ENCODE assay signal across 18 cellular contexts in genomic region chr20:52895662-52896061, GRCh38.
"Had no signal": no experiment of that assay in that cellular context is flagged by ENCODE, and none has a peak within 500 bp of the region (broad histone marks: within the 10 kb centered on the region; RNA-seq: fewer than 3 reads in every experiment).

No MANE protein-coding gene starts in this region.

- H3K27ac ChIP-seq: body of pancreas, colonic mucosa had no signal

- H3K9me3 ChIP-seq: body of pancreas, colonic mucosa had no signal

- H3K4me3 ChIP-seq: body of pancreas, colonic mucosa had no signal

- H3K27me3 ChIP-seq: body of pancreas, colonic mucosa had no signal

- ATAC-seq: activated CD8-positive, alpha-beta T cell treated with anti-CD3 and anti-CD28 coated beads, Interleukin-2, amount 10 ng/mL, durations not matched to agents 7 days and 5 days; activated naive CD4-positive, alpha-beta T cell treated with anti-CD3 and anti-CD28 coated beads, Interleukin-2, amount 50 U/mL, for 72 hours; body of pancreas; left ventricle myocardium superior; stimulated activated effector memory CD8-positive, alpha-beta T cell treated with anti-CD3 and anti-CD28 coated beads, Interleukin-12 subunit alpha, Interleukin-12 subunit beta, amount 100 ng/mL, for 72 hours had no signal

- H3K4me1 ChIP-seq: body of pancreas, colonic mucosa had no signal

- DNase-seq: activated B cell treated with CpG ODN at 0.5 μM for 24 hours; activated CD4-positive, alpha-beta T cell treated with anti-CD3 and anti-CD28 coated beads, Interleukin-2, amount 10 ng/mL, durations not matched to agents 24 days and 14 days; activated CD8-positive, alpha-beta memory T cell treated with anti-CD3 and anti-CD28 coated beads, Interleukin-2, amount 50 U/mL, for 4 hours; activated CD8-positive, alpha-beta T cell treated with anti-CD3 and anti-CD28 coated beads, Interleukin-2, amount 10 ng/mL, durations not matched to agents 7 days and 5 days; activated gamma-delta T cell; activated T-cell treated with anti-CD3 and anti-CD28 coated beads, Interleukin-2, amount 50 U/mL, for 72 hours; amniotic stem cell; body of pancreas; central memory CD4-positive, alpha-beta T cell; colonic mucosa; hippocampal formation; kidney; left ventricle myocardium superior; mesendoderm; stimulated activated CD4-positive, alpha-beta T cell treated with anti-CD3 and anti-CD28 coated beads, Interleukin-12 subunit alpha, Interleukin-12 subunit beta, amount 100 ng/mL, for 4 hours; stimulated activated CD4-positive, alpha-beta T cell treated with anti-CD3 and anti-CD28 coated beads, Interleukin-2, amount 100 ng/mL, for 24 hours had no signal

- H3K36me3 ChIP-seq: colonic mucosa had no signal
